In the genomic region with DNA sequence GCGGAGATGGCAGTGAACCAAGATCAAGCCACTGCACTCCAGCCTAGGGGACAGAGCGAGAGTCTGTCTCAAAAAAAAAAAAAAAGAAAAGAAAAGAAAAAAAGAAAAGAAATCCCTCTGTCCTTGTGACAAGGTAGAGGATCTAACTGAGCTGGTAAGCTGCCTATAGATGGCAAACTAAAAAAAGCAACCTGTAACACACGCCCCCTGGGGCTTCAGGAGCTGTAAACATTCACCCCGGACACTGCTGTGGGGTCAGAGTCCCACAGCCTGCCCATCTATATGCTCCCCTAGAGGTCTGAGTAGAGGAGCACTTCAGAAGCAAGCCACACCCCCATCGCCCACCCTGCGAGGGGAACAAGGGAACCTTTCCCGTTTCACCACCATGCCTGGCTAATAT, we compare ENCODE assay signal across 23 cellular contexts. TPM values are rescaled to one million over a fixed set of nuclear protein-coding genes. Genes with fewer than 3 reads are reported as not detected.
"Had no signal": no experiment of that assay in that cellular context is flagged by ENCODE, and none has a peak within 500 bp of the region (broad histone marks: within the 10 kb centered on the region; RNA-seq: fewer than 3 reads in every experiment).

No MANE protein-coding gene starts in this region.

- H3K27ac Mint-ChIP-seq: effector memory CD8-positive, alpha-beta T cell; naive B cell; natural killer cell treated with Interleukin-12 subunit alpha and Interleukin-12 subunit beta and Interleukin-15 and Interleukin-18, amount 100 ng/mL, for 72 hours; progenitor cell of endocrine pancreas; stimulated activated memory B cell treated with anti-CD40 and anti-IgM and Interleukin-4, amounts not matched to agents 10 μg/mL and 1 μg/mL and 100 μg/mL, for 72 hours had no signal

- H3K36me3 ChIP-seq: lower lobe of right lung, neutrophil, sigmoid colon, spleen, thoracic aorta, tibial nerve, upper lobe of left lung had no signal

- H3K27me3 Mint-ChIP-seq: effector memory CD8-positive, alpha-beta T cell; natural killer cell treated with Interleukin-12 subunit alpha and Interleukin-12 subunit beta and Interleukin-15 and Interleukin-18, amount 100 ng/mL, for 72 hours; progenitor cell of endocrine pancreas; stimulated activated memory B cell treated with anti-CD40 and anti-IgM and Interleukin-4, amounts not matched to agents 10 μg/mL and 1 μg/mL and 100 μg/mL, for 72 hours had no signal

- H3K4me3 Mint-ChIP-seq: effector memory CD8-positive, alpha-beta T cell; natural killer cell treated with Interleukin-12 subunit alpha and Interleukin-12 subunit beta and Interleukin-15 and Interleukin-18, amount 100 ng/mL, for 72 hours; neural crest cell; stimulated activated memory B cell treated with anti-CD40 and anti-IgM and Interleukin-4, amounts not matched to agents 10 μg/mL and 1 μg/mL and 100 μg/mL, for 72 hours had no signal

- H3K27ac ChIP-seq: coronary artery, lower lobe of right lung, neutrophil, parathyroid adenoma, sigmoid colon, skin epidermis, thoracic aorta, tibial nerve, upper lobe of left lung had no signal

- H3K9ac ChIP-seq: parathyroid adenoma had no signal

- H3K9me3 ChIP-seq: lower lobe of right lung, mucosa of descending colon, neutrophil, sigmoid colon, spleen, thoracic aorta, tibial nerve, upper lobe of left lung had no signal

- DNase-seq: effector memory CD8-positive, alpha-beta T cell; hypothalamus; left ventricle myocardium superior; lower lobe of right lung; mucosa of descending colon; naive B cell; sigmoid colon; spleen; stimulated activated CD4-positive, alpha-beta T cell treated with anti-CD3 and anti-CD28 coated beads, Interleukin-4, amount 100 ng/mL, for 4 hours; stimulated activated naive CD8-positive, alpha-beta T cell treated with anti-CD3 and anti-CD28 coated beads, Interleukin-15, Interleukin-2, amounts not matched to agents 100 U/mL and 50 U/mL, for 24 hours; substantia nigra; upper lobe of left lung had no signal

- ATAC-seq: effector memory CD8-positive, alpha-beta T cell; left ventricle myocardium superior; lower lobe of right lung; mucosa of descending colon; natural killer cell treated with Interleukin-12 subunit alpha and Interleukin-12 subunit beta and Interleukin-15 and Interleukin-18, amount 100 ng/mL, for 72 hours; stimulated activated memory B cell treated with anti-CD40 and anti-IgM and Interleukin-4, amounts not matched to agents 10 μg/mL and 1 μg/mL and 100 μg/mL, for 72 hours; stimulated activated naive CD8-positive, alpha-beta T cell treated with anti-CD3 and anti-CD28 coated beads, Interleukin-15, Interleukin-2, amounts not matched to agents 100 U/mL and 50 U/mL, for 24 hours had no signal

- H3K36me3 Mint-ChIP-seq: naive B cell; natural killer cell treated with Interleukin-12 subunit alpha and Interleukin-12 subunit beta and Interleukin-15 and Interleukin-18, amount 100 ng/mL, for 72 hours; stimulated activated memory B cell treated with anti-CD40 and anti-IgM and Interleukin-4, amounts not matched to agents 10 μg/mL and 1 μg/mL and 100 μg/mL, for 72 hours had no signal

- H3K79me2 ChIP-seq: parathyroid adenoma had no signal

- H3K27me3 ChIP-seq: sigmoid colon, spleen, tibial nerve, upper lobe of left lung had no signal

- H3K4me3 ChIP-seq: coronary artery, lower lobe of right lung, mucosa of descending colon, sigmoid colon, skin epidermis, spleen, thoracic aorta, tibial nerve, upper lobe of left lung had no signal

- H2AFZ ChIP-seq: parathyroid adenoma had no signal

- H3K9me3 Mint-ChIP-seq: effector memory CD8-positive, alpha-beta T cell; naive B cell; natural killer cell treated with Interleukin-12 subunit alpha and Interleukin-12 subunit beta and Interleukin-15 and Interleukin-18, amount 100 ng/mL, for 72 hours; neural crest cell; stimulated activated memory B cell treated with anti-CD40 and anti-IgM and Interleukin-4, amounts not matched to agents 10 μg/mL and 1 μg/mL and 100 μg/mL, for 72 hours had no signal

RNA-seq across cellular contexts. Expression of a gene that starts 49.8 kb away (rescaled TPM):
- total RNA-seq: frontal cortex had no signal
